Comparison of ENCODE assay signal across 8 cellular contexts in genomic region chr15:79909556-79910335, GRCh38. TPM values are rescaled to one million over a fixed set of nuclear protein-coding genes. Genes with fewer than 3 reads are reported as not detected.
A peak's percentile ranks its signal among the peaks of the same experiment; 100 is the strongest.
DNase-seq lines count a peak whose midpoint lies in the region; ATAC-seq and TF ChIP-seq lines count a peak whose summit lies in the region.
"Not testable (repeated sequence)": the region's sequence is repeated elsewhere in the genome, so short reads cannot be mapped to it uniquely, and the experiment has no call there.

No MANE protein-coding gene starts in this region.

- H3K36me3 Mint-ChIP-seq in activated naive CD8-positive, alpha-beta T cell treated with anti-CD3 and anti-CD28 coated beads, Interleukin-2, amount 10 ng/mL, durations not matched to agents 7 days and 5 days = peaks cover 66% of the 10 kb centered on the region
- peaks cover 47 to 61% of the 10 kb centered on the region in 2 donors for H3K36me3 Mint-ChIP-seq in stimulated activated naive B cell treated with anti-CD40 and anti-IgM and Interleukin-4, amounts not matched to agents 10 μg/mL and 1 μg/mL and 100 μg/mL, for 72 hours

- in situ Hi-C loops in KBM-7 (cut with MboI; ENCODE audit: low pct_unique_long_range_greater_than_20kb, low sequenced_read_pairs) = not testable (repeated sequence)

- POLR2A ChIA-PET in OCI-LY7 (lab: Charles Lee) = interaction anchor here (0.6 to 2.8 kb wide), 2 partner anchors 12 to 38 kb away, joined by 3 to 19 read pairs; no protein-coding TSS in a partner anchor
- POLR2A ChIA-PET in activated naive CD8-positive, alpha-beta T cell treated with anti-CD3 and anti-CD28 coated beads, Interleukin-2, amount 10 ng/mL, durations not matched to agents 7 days and 5 days (lab: Charles Lee) = interaction anchor here (1.1 to 2.6 kb wide), 2 partner anchors 11 to 13 kb away, joined by 3 to 14 read pairs; no protein-coding TSS in a partner anchor

- peaks cover 45% of the 10 kb centered on the region for H3K9me3 ChIP-seq in OCI-LY7 (ENCODE audit: low read length)

- H3K4me3 ChIP-seq in GM12864 (ENCODE audit: low read depth, low read length) = not testable (repeated sequence)
- H3K4me3 ChIP-seq in OCI-LY7 (ENCODE audit: low read depth, low read length, poor library complexity, severe bottlenecking) = peak overlapping the region; percentile 17

- intact Hi-C loops in OCI-LY7 (cut with micrococcal nuclease; ENCODE audit: unreplicated experiment) = not testable (repeated sequence)

- H3K4me1 Mint-ChIP-seq in activated naive CD8-positive, alpha-beta T cell treated with anti-CD3 and anti-CD28 coated beads, Interleukin-2, amount 10 ng/mL, durations not matched to agents 7 days and 5 days = not testable (repeated sequence)
- peaks cover 10 to 30% of the 10 kb centered on the region in 2 donors for H3K4me1 Mint-ChIP-seq in stimulated activated naive B cell treated with anti-CD40 and anti-IgM and Interleukin-4, amounts not matched to agents 10 μg/mL and 1 μg/mL and 100 μg/mL, for 72 hours

- H3K27ac ChIP-seq in OCI-LY7 (ENCODE audit: low read depth, low read length, poor library complexity, severe bottlenecking) = peak overlapping the region; percentile 43

- not testable (repeated sequence) for H3K79me2 ChIP-seq in OCI-LY7 (ENCODE audit: insufficient read depth, low read depth, low read length)

- ATAC-seq in GM19397 (IDR thresholded peaks at IDR 0.05; ENCODE audit: unreplicated experiment) (peak; percentile 57), GM21737 (IDR thresholded peaks at IDR 0.05; ENCODE audit: unreplicated experiment) (peak; percentile 76), HG03135 (IDR thresholded peaks at IDR 0.05; ENCODE audit: unreplicated experiment) (peak; percentile 88)
- ATAC-seq in activated naive CD8-positive, alpha-beta T cell treated with anti-CD3 and anti-CD28 coated beads, Interleukin-2, amount 10 ng/mL, durations not matched to agents 7 days and 5 days (ENCODE audit: low read depth) = not testable (repeated sequence)
- ATAC-seq in stimulated activated naive B cell treated with anti-CD40 and anti-IgM and Interleukin-4, amounts not matched to agents 10 μg/mL and 1 μg/mL and 100 μg/mL, for 72 hours (replicated peaks) = peak; percentile 96

- H2AFZ ChIP-seq in OCI-LY7 (ENCODE audit: low read length) = not testable (repeated sequence)

- peak overlapping the region; percentile 16; the same call in 1 of the 2 replicates for H3K4me2 ChIP-seq in OCI-LY7 (ENCODE audit: low read length)

- H3K36me3 ChIP-seq in OCI-LY7 (ENCODE audit: insufficient read depth, low read length) = peaks cover 82% of the 10 kb centered on the region

- not testable (repeated sequence) for DNase-seq in GM12864 (ENCODE audit: low read depth); activated naive CD8-positive, alpha-beta T cell treated with anti-CD3 and anti-CD28 coated beads, Interleukin-2, amount 10 ng/mL, durations not matched to agents 7 days and 5 days
- peak; percentile 65 for DNase-seq in KBM-7
- peak; percentile 67 for DNase-seq in OCI-LY7 (ENCODE audit: low spot score)
- DNase-seq in stimulated activated naive B cell treated with anti-CD40 and anti-IgM and Interleukin-4, amounts not matched to agents 10 μg/mL and 1 μg/mL and 100 μg/mL, for 72 hours = peak; percentile 54

- not testable (repeated sequence) for H3K4me3 Mint-ChIP-seq in activated naive CD8-positive, alpha-beta T cell treated with anti-CD3 and anti-CD28 coated beads, Interleukin-2, amount 10 ng/mL, durations not matched to agents 7 days and 5 days
- H3K4me3 Mint-ChIP-seq in stimulated activated naive B cell treated with anti-CD40 and anti-IgM and Interleukin-4, amounts not matched to agents 10 μg/mL and 1 μg/mL and 100 μg/mL, for 72 hours = peak overlapping the region; percentile 19 to 40

- H3K4me1 ChIP-seq in OCI-LY7 (ENCODE audit: insufficient read depth, low read length, poor library complexity, severe bottlenecking) = not testable (repeated sequence)

- CTCF ChIA-PET in OCI-LY7 (lab: Charles Lee; ENCODE audit: unreplicated experiment) = not testable (repeated sequence)

- H3K27ac Mint-ChIP-seq in activated naive CD8-positive, alpha-beta T cell treated with anti-CD3 and anti-CD28 coated beads, Interleukin-2, amount 10 ng/mL, durations not matched to agents 7 days and 5 days = peak overlapping the region; percentile 34
- H3K27ac Mint-ChIP-seq in stimulated activated naive B cell treated with anti-CD40 and anti-IgM and Interleukin-4, amounts not matched to agents 10 μg/mL and 1 μg/mL and 100 μg/mL, for 72 hours = peak overlapping the region; percentile 77

- not testable (repeated sequence) for H3K27me3 Mint-ChIP-seq in activated naive CD8-positive, alpha-beta T cell treated with anti-CD3 and anti-CD28 coated beads, Interleukin-2, amount 10 ng/mL, durations not matched to agents 7 days and 5 days; stimulated activated naive B cell treated with anti-CD40 and anti-IgM and Interleukin-4, amounts not matched to agents 10 μg/mL and 1 μg/mL and 100 μg/mL, for 72 hours

- not testable (repeated sequence) for H4K20me1 ChIP-seq in OCI-LY7 (ENCODE audit: insufficient read depth, low read length)

- peak; percentile 5 for TF ChIP-seq CTCF in GM12864 (IDR thresholded peaks at IDR 0.05; ENCODE audit: low read depth, low read length, missing control alignments)
- not testable (repeated sequence) for TF ChIP-seq CTCF in OCI-LY7 (conservative IDR thresholded peaks at IDR 0.05; ENCODE audit: low read length)

- not testable (repeated sequence) for H3K9me2 ChIP-seq in OCI-LY7 (ENCODE audit: insufficient read depth, low read length)

- peaks cover 14% of the 10 kb centered on the region for H3K9me3 Mint-ChIP-seq in activated naive CD8-positive, alpha-beta T cell treated with anti-CD3 and anti-CD28 coated beads, Interleukin-2, amount 10 ng/mL, durations not matched to agents 7 days and 5 days
- peaks cover 8 to 12% of the 10 kb centered on the region in 2 donors for H3K9me3 Mint-ChIP-seq in stimulated activated naive B cell treated with anti-CD40 and anti-IgM and Interleukin-4, amounts not matched to agents 10 μg/mL and 1 μg/mL and 100 μg/mL, for 72 hours

- BruUV-seq in OCI-LY7 (replicated peaks; lab: Mats Ljungman, UMichigan) = not testable (repeated sequence)

RNA-seq across cellular contexts. Expression of gene MTHFS, which starts 12.9 kb away (rescaled TPM):
- 12.4 and 16.4 TPM in 2 replicates for total RNA-seq in OCI-LY7 (2014; rRNA removed; shearing (Covaris generic))
- 26.5 and 32.3 TPM in 2 replicates for total RNA-seq in OCI-LY7 (2022)
- 10 to 100 TPM; 31.5 to 32.0 TPM for total RNA-seq in activated naive CD8-positive, alpha-beta T cell treated with anti-CD3 and anti-CD28 coated beads, Interleukin-2, amount 10 ng/mL, durations not matched to agents 7 days and 5 days
